ENCODE assay signal across 23 cellular contexts in the genomic region with DNA sequence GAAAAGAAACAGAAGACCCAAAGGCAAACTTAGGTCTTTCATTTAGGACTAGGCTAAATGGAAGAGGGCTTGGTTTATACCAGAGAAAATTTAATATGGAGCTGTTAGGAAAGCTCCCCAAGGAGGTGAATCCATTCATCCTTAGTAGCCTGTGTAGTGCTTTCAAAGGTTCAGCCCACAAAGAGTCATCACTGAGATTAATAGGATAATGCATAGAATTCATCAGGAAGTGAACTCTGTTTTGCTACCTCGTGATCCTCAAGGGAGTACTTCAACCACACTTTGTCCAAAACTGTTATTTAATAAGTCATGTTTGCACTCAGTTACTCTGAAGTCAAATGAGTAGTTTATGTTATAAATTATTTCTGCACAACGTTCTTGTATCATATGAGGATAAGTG. TPM values are rescaled to one million over a fixed set of nuclear protein-coding genes. Genes with fewer than 3 reads are reported as not detected.
DNase-seq lines count a peak whose midpoint lies in the region; ATAC-seq, FAIRE-seq and TF ChIP-seq lines count a peak whose summit lies in the region.
"Had no signal": no experiment of that assay in that cellular context is flagged by ENCODE, and none has a peak within 500 bp of the region (broad histone marks: within the 10 kb centered on the region; RNA-seq: fewer than 3 reads in every experiment).

No MANE protein-coding gene starts in this region.

- peak overlapping the region; percentile 13; the same call in 1 of the 3 replicates for H3K4me2 ChIP-seq in A549

- POLR2A ChIA-PET in A549 (lab: Yijun Ruan, JAX): no interaction called here

- no peak overlapping the region for H3K4me3 Mint-ChIP-seq in activated T-cell treated with anti-CD3 and anti-CD28 coated beads, Interleukin-2, amount 50 U/mL, for 4 hours
- no peak overlapping the region for H3K4me3 Mint-ChIP-seq in glutamatergic neuron (ENCODE audit: unreplicated experiment)
- H3K4me3 Mint-ChIP-seq: activated CD8-positive, alpha-beta T cell treated with anti-CD3 and anti-CD28 coated beads, Interleukin-2, amount 10 ng/mL, durations not matched to agents 7 days and 5 days; CD4-positive, alpha-beta memory T cell; central memory CD8-positive, alpha-beta T cell; T-cell; type B pancreatic cell had no signal

- CTCF ChIA-PET in A549 (lab: Yijun Ruan, JAX): interaction anchor here (1.0 to 1.7 kb wide), 4 partner anchors 19 to 229 kb away, joined by 3 to 4 read pairs (median 3); no protein-coding TSS in a partner anchor

- no peak for TF ChIP-seq CTCF in A549 (IDR thresholded peaks at IDR 0.05)
- no peak for TF ChIP-seq CTCF in HFF-Myc (IDR thresholded peaks at IDR 0.05; ENCODE audit: low read depth, low read length, missing control alignments)
- TF ChIP-seq CTCF in fibroblast of mammary gland (conservative IDR thresholded peaks at IDR 0.05; ENCODE audit: control insufficient read depth, insufficient read depth, low read depth, low read length): no peak
- TF ChIP-seq CTCF in glutamatergic neuron (IDR thresholded peaks at IDR 0.05; ENCODE audit: partially characterized antibody, unreplicated experiment): no peak

- peaks cover 9% of the 10 kb centered on the region for H3K4me1 ChIP-seq in A549
- H3K4me1 ChIP-seq: gastrocnemius medialis had no signal

- TF ChIP-seq EP300 in A549 (IDR thresholded peaks at IDR 0.05): no peak

- WGBS in A549 (ENCODE audit: missing lambda C conversion rate): 34% methylated on average over 2 of the region's 2 CpGs

- H3K9me3 ChIP-seq in A549 (peaks cover under 1% of the 10 kb centered on the region), SK-N-MC (ENCODE audit: low read depth, low read length) (no peaks in the 10 kb centered on the region)
- H3K9me3 ChIP-seq: gastrocnemius medialis, neutrophil had no signal

- peaks cover 2% of the 10 kb centered on the region for H3K36me3 Mint-ChIP-seq in activated T-cell treated with anti-CD3 and anti-CD28 coated beads, Interleukin-2, amount 50 U/mL, for 4 hours (ENCODE audit: insufficient read depth)
- no peaks in the 10 kb centered on the region for H3K36me3 Mint-ChIP-seq in glutamatergic neuron (ENCODE audit: unreplicated experiment)
- H3K36me3 Mint-ChIP-seq: CD4-positive, alpha-beta memory T cell; type B pancreatic cell had no signal

- peak in 1 of 2 experiments; percentile 35; a peak in 1 of 6 replicates for ATAC-seq in A549
- ATAC-seq in activated T-cell treated with anti-CD3 and anti-CD28 coated beads, Interleukin-2, amount 50 U/mL, for 4 hours: no peak
- ATAC-seq in HG02970 (IDR thresholded peaks at IDR 0.05; ENCODE audit: low FRiP score, unreplicated experiment): no peak
- ATAC-seq: activated CD8-positive, alpha-beta T cell treated with anti-CD3 and anti-CD28 coated beads, Interleukin-2, amount 10 ng/mL, durations not matched to agents 7 days and 5 days; gastrocnemius medialis; T-cell had no signal

- H3K4me3 ChIP-seq in A549 (no peak overlapping the region), HFF-Myc (replicated peaks; ENCODE audit: low read depth, low read length) (no peak overlapping the region), SK-N-MC (no peak overlapping the region), fibroblast of mammary gland (ENCODE audit: control insufficient read depth, low read depth, low read length) (no peak overlapping the region)
- H3K4me3 ChIP-seq: gastrocnemius medialis had no signal

- DNase-seq in A549 (ENCODE audit: low read depth in 1 of 2, low spot score in 1 of 2) (peak in 1 of 2 experiments; percentile 34), HFF-Myc (ENCODE audit: extremely low read depth, low read depth) (peak; percentile 19), SK-N-MC (ENCODE audit: low read depth, low spot score) (peak; percentile 50), fibroblast of mammary gland (ENCODE audit: low read depth) (peak; percentile 42), glutamatergic neuron (no peak), NCI-H526 treated with DMSO at 0.1 percent for 48 hours (lab: John Stamatoyannopoulos, UW) (no peak)
- no peak for DNase-seq in activated T-cell treated with anti-CD3 and anti-CD28 coated beads, Interleukin-2, amount 50 U/mL, for 4 hours
- DNase-seq: ACHN; activated CD8-positive, alpha-beta T cell treated with anti-CD3 and anti-CD28 coated beads, Interleukin-2, amount 10 ng/mL, durations not matched to agents 7 days and 5 days; CD4-positive, alpha-beta memory T cell; gastrocnemius medialis; NCI-H2171; NCI-H82; retina; RPMI8226; stimulated activated CD4-positive, alpha-beta T cell treated with anti-CD3 and anti-CD28 coated beads, Interleukin-15, amount 100 ng/mL, for 24 hours; stimulated activated naive CD4-positive, alpha-beta T cell treated with Interleukin-2 at 50 U/mL for 16 hours; T-cell; WERI-Rb-1 had no signal

- FAIRE-seq in A549 (lab: Jason Lieb, UNC): no peak

- H3K27ac Mint-ChIP-seq in glutamatergic neuron (ENCODE audit: unreplicated experiment): no peak overlapping the region
- H3K27ac Mint-ChIP-seq: activated CD8-positive, alpha-beta T cell treated with anti-CD3 and anti-CD28 coated beads, Interleukin-2, amount 10 ng/mL, durations not matched to agents 7 days and 5 days; CD4-positive, alpha-beta memory T cell; T-cell; type B pancreatic cell had no signal

- TF ChIP-seq POLR2A in A549 (IDR thresholded peaks at IDR 0.05; ENCODE audit: low read length): no peak

- H3K27me3 Mint-ChIP-seq in activated T-cell treated with anti-CD3 and anti-CD28 coated beads, Interleukin-2, amount 50 U/mL, for 4 hours (ENCODE audit: low read depth): peaks cover 3% of the 10 kb centered on the region
- H3K27me3 Mint-ChIP-seq in glutamatergic neuron (ENCODE audit: unreplicated experiment): no peaks in the 10 kb centered on the region
- H3K27me3 Mint-ChIP-seq: central memory CD8-positive, alpha-beta T cell; T-cell; type B pancreatic cell had no signal

- TF ChIP-seq RAD21 in A549 (conservative IDR thresholded peaks at IDR 0.05 in 1 of 2, IDR thresholded peaks at IDR 0.05 in 1 of 2): no peak

- H3K9ac ChIP-seq in SK-N-MC (ENCODE audit: insufficient read length): no peak overlapping the region

- peak overlapping the region in 1 of 2 experiments; percentile 57; a peak in 3 of 6 replicates for H3K27ac ChIP-seq in A549
- no peak overlapping the region for H3K27ac ChIP-seq in SK-N-MC
- H3K27ac ChIP-seq: gastrocnemius medialis, neutrophil, WERI-Rb-1 had no signal

- peaks cover 23% of the 10 kb centered on the region for H3K4me1 Mint-ChIP-seq in activated T-cell treated with anti-CD3 and anti-CD28 coated beads, Interleukin-2, amount 50 U/mL, for 4 hours (ENCODE audit: low read depth)
- no peaks in the 10 kb centered on the region for H3K4me1 Mint-ChIP-seq in glutamatergic neuron (ENCODE audit: low read depth, unreplicated experiment)

- H3K36me3 ChIP-seq in SK-N-MC (ENCODE audit: insufficient read depth, low read length): no peaks in the 10 kb centered on the region
- H3K36me3 ChIP-seq: gastrocnemius medialis, neutrophil, WERI-Rb-1 had no signal

- H3K9me3 Mint-ChIP-seq in activated T-cell treated with anti-CD3 and anti-CD28 coated beads, Interleukin-2, amount 50 U/mL, for 4 hours: no peaks in the 10 kb centered on the region
- no peaks in the 10 kb centered on the region for H3K9me3 Mint-ChIP-seq in glutamatergic neuron (ENCODE audit: unreplicated experiment)
- H3K9me3 Mint-ChIP-seq: central memory CD8-positive, alpha-beta T cell had no signal

TF ChIP-seq in A549, 52 proteins besides CTCF, POLR2A, EP300 and RAD21:
- TF ChIP-seq RCOR1 (IDR thresholded peaks at IDR 0.05; ENCODE audit: low read depth, low read length) (no peak), FOSL2 (IDR thresholded peaks at IDR 0.05) (no peak), FOSL2 (CRISPR knock-in tag; IDR thresholded peaks at IDR 0.05) (peak; percentile 65)

RNA-seq across cellular contexts. Expression of a gene that starts 43.3 kb away (rescaled TPM):
- 54.8 and 62.9 TPM in 2 replicates for polyA plus RNA-seq in A549 (2011; rRNA removed)
- 5.3 and 7.3 TPM in 2 replicates for polyA plus RNA-seq in A549 (2012; cell fraction: cytosol; rRNA removed)
- 4.1 and 4.9 TPM in 2 replicates for polyA plus RNA-seq in A549 (2012; cell fraction: nucleus; rRNA removed)
- polyA plus RNA-seq in A549 (2017; fragmentation: RNase III; extraction: RNeasy Plus Mini Kit Qiagen cat#74134 plus additional on column Dnase treatment): 8.9 to 10.9 TPM (median 10.1 TPM) in 3 replicates
- 11.2 and 16.4 TPM in 2 replicates for polyA minus RNA-seq in A549 (2011; rRNA and poly(A)+ RNA removed)
- under 1 TPM; 0.19 to 0.53 (median 0.47) TPM for total RNA-seq in activated T-cell treated with anti-CD3 and anti-CD28 coated beads, Interleukin-2, amount 50 U/mL, for 4 hours
- total RNA-seq in glutamatergic neuron (ENCODE audit: unreplicated experiment): not detected
- total RNA-seq: activated CD8-positive, alpha-beta T cell treated with anti-CD3 and anti-CD28 coated beads, Interleukin-2, amount 10 ng/mL, durations not matched to agents 7 days and 5 days; CD4-positive, alpha-beta memory T cell; gastrocnemius medialis had no signal
- polyA plus RNA-seq: CD4-positive, alpha-beta memory T cell had no signal

RNA-seq across cellular contexts. Expression of a gene that starts 51.3 kb away (rescaled TPM):
- not detected in 2 replicates for polyA plus RNA-seq in A549 (2011; rRNA removed)
- polyA plus RNA-seq in A549 (2012; cell fraction: cytosol; rRNA removed): not detected in 2 replicates
- not detected in 2 replicates for polyA plus RNA-seq in A549 (2012; cell fraction: nucleus; rRNA removed)
- not detected in 3 replicates for polyA plus RNA-seq in A549 (2017; fragmentation: RNase III; extraction: RNeasy Plus Mini Kit Qiagen cat#74134 plus additional on column Dnase treatment)
- not detected in 2 replicates for polyA minus RNA-seq in A549 (2011; rRNA and poly(A)+ RNA removed)
- total RNA-seq in activated T-cell treated with anti-CD3 and anti-CD28 coated beads, Interleukin-2, amount 50 U/mL, for 4 hours: not detected
- total RNA-seq in glutamatergic neuron (ENCODE audit: unreplicated experiment): not detected
- total RNA-seq: activated CD8-positive, alpha-beta T cell treated with anti-CD3 and anti-CD28 coated beads, Interleukin-2, amount 10 ng/mL, durations not matched to agents 7 days and 5 days; CD4-positive, alpha-beta memory T cell; gastrocnemius medialis; T-cell had no signal
- polyA plus RNA-seq: CD4-positive, alpha-beta memory T cell had no signal

Comparison
In these comparisons a context has a peak if more than half of its experiments do, and no peak if none do; other contexts are left out.
1. DNase-seq: peak in HFF-Myc (single experiment), SK-N-MC (single experiment) and fibroblast of mammary gland (single experiment); none in activated T-cell treated with anti-CD3 and anti-CD28 coated beads, Interleukin-2, amount 50 U/mL, for 4 hours (single experiment), glutamatergic neuron (single experiment) and NCI-H526 treated with DMSO at 0.1 percent for 48 hours (single experiment).